In the genomic region with DNA sequence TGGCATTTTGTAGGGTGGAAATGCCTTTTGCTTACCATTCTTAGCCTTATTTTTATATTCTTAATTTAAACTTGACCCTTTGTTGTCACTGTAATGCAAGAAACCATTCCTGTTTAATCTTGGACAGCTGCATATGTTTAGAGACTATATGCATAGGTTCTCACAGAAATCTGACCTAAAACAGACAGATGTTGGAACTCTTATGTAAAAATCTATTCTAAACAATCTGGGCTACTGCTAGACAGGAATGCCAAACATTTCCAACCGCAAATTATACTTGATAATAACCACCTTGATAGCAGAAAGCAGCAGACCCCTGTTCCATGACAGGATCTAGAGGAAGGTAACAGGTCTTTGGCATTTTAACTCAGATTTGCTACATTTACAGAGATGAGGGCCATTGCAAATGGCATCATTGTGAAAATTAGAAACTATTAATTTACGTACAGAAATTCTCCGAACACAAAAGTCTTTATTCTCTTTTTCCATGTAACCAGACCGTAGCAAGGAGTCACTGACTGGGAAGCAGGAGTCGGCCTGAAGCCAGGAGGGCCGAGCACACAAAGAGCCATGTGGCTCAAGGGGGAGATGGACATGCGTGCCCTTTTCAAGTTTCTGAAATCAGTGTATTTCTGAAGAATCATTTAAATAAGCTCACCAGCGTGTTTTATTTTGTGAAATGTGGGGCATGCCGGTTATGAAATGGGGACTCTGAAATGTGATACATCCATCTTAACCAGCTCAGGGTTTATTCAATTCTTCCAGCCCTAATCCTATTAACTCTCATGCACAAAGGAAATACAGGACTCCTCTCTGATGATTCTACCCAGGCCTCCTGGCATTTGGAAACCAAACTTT, we compare ENCODE assay signal across 9 cellular contexts.
DNase-seq lines count a peak whose midpoint lies in the region; ATAC-seq and TF ChIP-seq lines count a peak whose summit lies in the region.
"Had no signal": no experiment of that assay in that cellular context is flagged by ENCODE, and none has a peak within 500 bp of the region (broad histone marks: within the 10 kb centered on the region; RNA-seq: fewer than 3 reads in every experiment).

No MANE protein-coding gene starts in this region.

- no peak overlapping the region for H3K4me3 ChIP-seq in MG63
- no peak overlapping the region for H3K4me3 ChIP-seq in astrocyte of the spinal cord (ENCODE audit: low read depth, low read length)

- H3K9me3 ChIP-seq in MG63 = no peaks in the 10 kb centered on the region

- H3K27me3 ChIP-seq in MG63 = no peaks in the 10 kb centered on the region

- ATAC-seq in HG02642 (IDR thresholded peaks at IDR 0.05; ENCODE audit: poor library complexity, unreplicated experiment) = no peak
- ATAC-seq: natural killer cell treated with Interleukin-12 subunit alpha and Interleukin-12 subunit beta and Interleukin-15 and Interleukin-18, amount 100 ng/mL, for 72 hours had no signal

- TF ChIP-seq CTCF in astrocyte of the spinal cord (IDR thresholded peaks at IDR 0.05; ENCODE audit: low read depth, low read length) = no peak

- no peaks in the 10 kb centered on the region for H3K36me3 ChIP-seq in MG63

- DNase-seq in MG63 (peak; percentile 67), astrocyte of the spinal cord (ENCODE audit: low read depth, low spot score) (peak; percentile 61), kidney glomerular epithelial cell (lab: John Stamatoyannopoulos, UW) (peak; percentile 53), stromal cell of bone marrow (ENCODE audit: low read depth) (peak; percentile 48), T-helper 9 cell (no peak), NCI-H226 (no peak), GOT3 (lab: John Stamatoyannopoulos, UW) (no peak)

- in situ Hi-C loops in astrocyte of the spinal cord (cut with HindIII; ENCODE audit: low sequenced_read_pairs) = no loop called here

Comparison
In these comparisons a context has a peak if more than half of its experiments do, and no peak if none do; other contexts are left out.
1. DNase-seq: peak in MG63 (single experiment), astrocyte of the spinal cord (single experiment), kidney glomerular epithelial cell (single experiment) and stromal cell of bone marrow (single experiment); none in T-helper 9 cell (single experiment), NCI-H226 (single experiment) and GOT3 (single experiment).